9 cellular contexts compared by ENCODE assay signal in genomic region chr4:38034986-38035882, GRCh38.
A peak's percentile ranks its signal among the peaks of the same experiment; 100 is the strongest.
DNase-seq lines count a peak whose midpoint lies in the region; ATAC-seq, FAIRE-seq and TF ChIP-seq lines count a peak whose summit lies in the region.
"Had no signal": no experiment of that assay in that cellular context is flagged by ENCODE, and none has a peak within 500 bp of the region (broad histone marks: within the 10 kb centered on the region; RNA-seq: fewer than 3 reads in every experiment).

No MANE protein-coding gene starts in this region.

- in situ Hi-C loops in Caki2 (cut with HindIII; ENCODE audit: low pct_unique_long_range_greater_than_20kb, low sequenced_read_pairs) = no loop called here

- DNase-seq in Caki2 (ENCODE audit: low read depth) (peak; percentile 25), H54 (ENCODE audit: insufficient read length, low spot score) (peak; percentile 10), NCI-H460 (ENCODE audit: extremely low read depth, low read depth) (peak; percentile 56), adipocyte (ENCODE audit: low read depth) (peak; percentile 91), hepatic stellate cell (ENCODE audit: low spot score) (peak; percentile 66), small intestine (peak; percentile 70), GOT3 (lab: John Stamatoyannopoulos, UW) (no peak)

- no peak for ATAC-seq in HG02885 (IDR thresholded peaks at IDR 0.05; ENCODE audit: poor library complexity, unreplicated experiment)
- ATAC-seq: stimulated activated naive CD8-positive, alpha-beta T cell treated with anti-CD3 and anti-CD28 coated beads, Interleukin-15, amount 100 ng/mL, for 72 hours had no signal

- FAIRE-seq in H54 (lab: Jason Lieb, UNC) (no peak), small intestine (lab: Jason Lieb, UNC) (peak; percentile 93)

- no peak for TF ChIP-seq POLR2A in H54 (IDR thresholded peaks at IDR 0.05; ENCODE audit: low read depth, low read length)

- H3K4me3 ChIP-seq in adipocyte (ENCODE audit: low read length) (no peak overlapping the region), small intestine (ENCODE audit: low read depth in 1 of 2, low read length in 2 of 2) (no peak overlapping the region)

- H3K9ac ChIP-seq in adipocyte (ENCODE audit: low read length) = no peak overlapping the region

- H3K36me3 ChIP-seq in adipocyte (ENCODE audit: control insufficient read depth, insufficient read depth, low read length, severe bottlenecking) (peaks cover 3% of the 10 kb centered on the region), small intestine (ENCODE audit: control insufficient read depth in 2 of 2, insufficient read depth in 2 of 2, low read length in 2 of 2) (peaks cover 0 to 3% of the 10 kb centered on the region in 2 donors)

- H3K27me3 ChIP-seq in adipocyte (replicated peaks; ENCODE audit: control insufficient read depth, insufficient read depth, low read length) (no peaks in the 10 kb centered on the region), small intestine (ENCODE audit: control insufficient read depth in 2 of 2, insufficient read depth in 2 of 2, low read length in 2 of 2) (no peaks in the 10 kb centered on the region)

- H3K9me3 ChIP-seq in adipocyte (ENCODE audit: control insufficient read depth, low read length) (no peaks in the 10 kb centered on the region), small intestine (ENCODE audit: control insufficient read depth, low read depth) (no peaks in the 10 kb centered on the region)

- H3K4me1 ChIP-seq in adipocyte (ENCODE audit: control insufficient read depth, insufficient read depth, low read length) (no peaks in the 10 kb centered on the region), small intestine (ENCODE audit: control insufficient read depth in 2 of 2, insufficient read depth in 1 of 2, low read depth in 1 of 2, low read length in 1 of 2) (no peaks in the 10 kb centered on the region)

- 63 to 73% (median 70%) methylated on average over 11 of the region's 11 CpGs for WGBS in small intestine, 3 donors

- no peak overlapping the region for H3K27ac ChIP-seq in small intestine (ENCODE audit: low read depth in 1 of 2, low read length in 1 of 2)
